ENCODE assay signal across 22 cellular contexts in genomic region chr4:162392938-162393337, GRCh38.
A peak's percentile ranks its signal among the peaks of the same experiment; 100 is the strongest.
DNase-seq lines count a peak whose midpoint lies in the region; ATAC-seq and TF ChIP-seq lines count a peak whose summit lies in the region.
"Had no signal": no experiment of that assay in that cellular context is flagged by ENCODE, and none has a peak within 500 bp of the region (broad histone marks: within the 10 kb centered on the region; RNA-seq: fewer than 3 reads in every experiment).

No MANE protein-coding gene starts in this region.

- TF ChIP-seq EP300 in transverse colon (IDR thresholded peaks at IDR 0.05; ENCODE audit: low read depth): no peak

- H3K4me3 ChIP-seq in transverse colon: no peak overlapping the region
- H3K4me3 ChIP-seq: gastroesophageal sphincter, right atrium auricular region, SJCRH30 had no signal

- no peak for DNase-seq in transverse colon
- DNase-seq in NCI-H2107 (lab: John Stamatoyannopoulos, UW): no peak
- DNase-seq: activated CD4-positive, alpha-beta memory T cell treated with anti-CD3 and anti-CD28 coated beads, Interleukin-2, amount 10 ng/mL, durations not matched to agents 7 days and 5 days; activated naive CD4-positive, alpha-beta T cell treated with anti-CD3 and anti-CD28 coated beads for 36 hours; activated T-cell treated with anti-CD3 and anti-CD28 coated beads, Interleukin-2, amount 50 U/mL, for 1 hour; CD8-positive, alpha-beta T cell; central memory CD4-positive, alpha-beta T cell; Kasumi-1; kidney glomerular epithelial cell; mammary epithelial cell; NCI-H1048; NCI-H526; nucleus accumbens; SJCRH30 had no signal

- TF ChIP-seq POLR2A in transverse colon (IDR thresholded peaks at IDR 0.05): no peak

- in situ Hi-C loops in transverse colon (cut with MboI; ENCODE audit: low pct_ligation_motif_present in 1 of 4, low pct_unique_long_range_greater_than_20kb in 1 of 4, low sequenced_read_pairs in 3 of 4): no loop called here

- no peaks in the 10 kb centered on the region for H3K4me1 ChIP-seq in transverse colon
- H3K4me1 ChIP-seq: gastroesophageal sphincter, right atrium auricular region, SJCRH30 had no signal

- whole genome bisulfite sequencing in transverse colon (ENCODE audit: low coverage in 1 of 2), 2 donors: 98 to 100% methylated on average over 1 of the region's 1 CpG

- no peak overlapping the region for H3K27ac ChIP-seq in transverse colon
- H3K27ac ChIP-seq: gastroesophageal sphincter, right atrium auricular region, SJCRH30 had no signal

- intact Hi-C loops in transverse colon (cut with DNase I; ENCODE audit: low total_unique reads): no loop called here

- H3K9me3 ChIP-seq in transverse colon: no peaks in the 10 kb centered on the region
- H3K9me3 ChIP-seq: gastroesophageal sphincter, right atrium auricular region, SJCRH30 had no signal

- H3K27me3 ChIP-seq in transverse colon: no peaks in the 10 kb centered on the region
- H3K27me3 ChIP-seq: gastroesophageal sphincter, right atrium auricular region, SJCRH30 had no signal

- no peaks in the 10 kb centered on the region for H3K36me3 ChIP-seq in transverse colon
- H3K36me3 ChIP-seq: gastroesophageal sphincter, right atrium auricular region, SJCRH30 had no signal

- ATAC-seq in GM18517 (IDR thresholded peaks at IDR 0.05; ENCODE audit: unreplicated experiment) (peak; percentile 61), GM19351 (IDR thresholded peaks at IDR 0.05; ENCODE audit: unreplicated experiment) (peak; percentile 63), HG02981 (IDR thresholded peaks at IDR 0.05; ENCODE audit: unreplicated experiment) (peak; percentile 78), HG03521 (IDR thresholded peaks at IDR 0.05; ENCODE audit: unreplicated experiment) (peak; percentile 54), HG03135 (IDR thresholded peaks at IDR 0.05; ENCODE audit: unreplicated experiment) (no peak)
- ATAC-seq: CD8-positive, alpha-beta T cell; gastroesophageal sphincter; WTC11 had no signal

- TF ChIP-seq CTCF in transverse colon (IDR thresholded peaks at IDR 0.05): no peak
